Comparison of ENCODE assay signal across 13 cellular contexts in the genomic region with DNA sequence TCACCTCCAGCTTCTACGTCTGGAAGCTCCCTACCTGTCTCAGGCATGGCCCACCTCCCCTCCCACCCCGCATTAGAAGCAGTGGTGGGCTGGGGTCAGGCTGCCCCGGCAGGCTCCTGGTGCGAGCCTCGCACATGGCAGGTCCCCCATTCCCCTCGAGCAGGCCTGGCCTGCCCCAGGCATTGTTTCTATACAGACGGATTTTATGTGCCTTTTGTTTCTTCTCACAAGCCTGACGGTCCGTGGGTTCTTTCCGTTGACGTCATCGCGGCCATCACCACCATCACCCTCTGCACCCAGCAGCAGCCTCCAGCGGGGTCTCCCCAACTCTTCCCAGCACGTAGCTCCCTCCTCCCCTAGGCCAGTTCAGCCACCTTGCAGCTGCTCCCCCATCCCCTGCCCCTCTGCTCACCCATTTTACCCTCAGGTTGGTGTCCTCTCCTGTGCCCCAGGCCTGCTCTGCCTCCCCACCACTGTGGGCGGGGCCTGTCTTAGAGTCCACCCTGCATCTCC. TPM values are rescaled to one million over a fixed set of nuclear protein-coding genes. Genes with fewer than 3 reads are reported as not detected.
A peak's percentile ranks its signal among the peaks of the same experiment; 100 is the strongest.
DNase-seq lines count a peak whose midpoint lies in the region; ATAC-seq and TF ChIP-seq lines count a peak whose summit lies in the region.
"Had no signal": no experiment of that assay in that cellular context is flagged by ENCODE, and none has a peak within 500 bp of the region (broad histone marks: within the 10 kb centered on the region; RNA-seq: fewer than 3 reads in every experiment).

No MANE protein-coding gene starts in this region.

- H4K8ac ChIP-seq in trophoblast cell (ENCODE audit: low read depth, low read length): no peak overlapping the region

- no peak overlapping the region for H2BK120ac ChIP-seq in trophoblast cell (ENCODE audit: insufficient read depth, low read length, poor library complexity)

- no peaks in the 10 kb centered on the region for H3K79me1 ChIP-seq in trophoblast cell (ENCODE audit: low read length)

- no peak overlapping the region for H4K12ac ChIP-seq in trophoblast cell (ENCODE audit: low read depth, low read length)

- H3K36me3 Mint-ChIP-seq in CD4-positive, alpha-beta memory T cell: peaks cover 0 to 32% of the 10 kb centered on the region in 2 donors
- H3K36me3 Mint-ChIP-seq in T-cell: peaks cover 4% of the 10 kb centered on the region

- H3K27me3 ChIP-seq in CD4-positive, alpha-beta memory T cell (ENCODE audit: insufficient read depth, low read length): no peaks in the 10 kb centered on the region
- H3K27me3 ChIP-seq in colonic mucosa: no peaks in the 10 kb centered on the region
- no peaks in the 10 kb centered on the region for H3K27me3 ChIP-seq in trophoblast cell (ENCODE audit: insufficient read depth, low read length)
- H3K27me3 ChIP-seq: MG63, tibial nerve had no signal

- H3K4me2 ChIP-seq in trophoblast cell (ENCODE audit: low read length): no peak overlapping the region

- peak overlapping the region in 2 of 8 donors; percentile 33 to 43 for H3K4me3 Mint-ChIP-seq in CD4-positive, alpha-beta memory T cell
- H3K4me3 Mint-ChIP-seq in T-cell: peak overlapping the region in 2 of 3 donors; percentile 12 to 53

- POLR2A ChIA-PET in CD4-positive, alpha-beta memory T cell (lab: Charles Lee; ENCODE audit: partially characterized antibody): interaction anchor here (1.1 to 3.0 kb wide), 2 partner anchors 22 to 104 kb away, joined by 5 to 16 read pairs; partner anchors contain the start of gene ACSS1
- POLR2A ChIA-PET in T-cell (lab: Charles Lee): interaction anchor here (0.9 to 1.4 kb wide), 2 partner anchors 33 to 103 kb away, joined by 3 to 4 read pairs; no protein-coding TSS in a partner anchor

- H3K18ac ChIP-seq in trophoblast cell (ENCODE audit: low read length): no peak overlapping the region

- no peak overlapping the region for H3K14ac ChIP-seq in trophoblast cell (ENCODE audit: low read length)

- H2AK5ac ChIP-seq in trophoblast cell (ENCODE audit: low read length): no peak overlapping the region

- no CpG with 5 or more reads among the region's 16 CpGs for WGBS in trophoblast cell (ENCODE audit: extremely low coverage, insufficient coverage, insufficient read length)

- no peak overlapping the region for H3K4ac ChIP-seq in trophoblast cell (ENCODE audit: low read depth, low read length)

- no peak overlapping the region for H3K4me3 ChIP-seq in CD4-positive, alpha-beta memory T cell (ENCODE audit: low read length in 2 of 2)
- H3K4me3 ChIP-seq in colonic mucosa: no peak overlapping the region
- H3K4me3 ChIP-seq in trophoblast cell (ENCODE audit: low read depth, low read length): peak overlapping the region; percentile 23
- H3K4me3 ChIP-seq: MG63, tibial nerve had no signal

- ATAC-seq in T-cell (replicated peaks in 1 of 4) (no peak), esophagus mucosa (no peak), left colon (no peak)

- H3K27me3 Mint-ChIP-seq in CD4-positive, alpha-beta memory T cell: no peaks in the 10 kb centered on the region
- no peaks in the 10 kb centered on the region for H3K27me3 Mint-ChIP-seq in T-cell

- no peak overlapping the region for H3K23ac ChIP-seq in trophoblast cell (ENCODE audit: low read length)

- no peak overlapping the region for H2BK5ac ChIP-seq in trophoblast cell (ENCODE audit: low read depth, low read length, poor library complexity)

- H2BK12ac ChIP-seq in trophoblast cell (ENCODE audit: low read length): no peak overlapping the region

- H3K9me3 ChIP-seq in CD4-positive, alpha-beta memory T cell (ENCODE audit: control insufficient read depth in 1 of 2, low read length in 2 of 2): no peaks in the 10 kb centered on the region
- no peaks in the 10 kb centered on the region for H3K9me3 ChIP-seq in colonic mucosa
- H3K9me3 ChIP-seq in trophoblast cell (ENCODE audit: insufficient read depth, low read depth, low read length): peaks cover 2% of the 10 kb centered on the region
- H3K9me3 ChIP-seq: MG63, tibial nerve had no signal

- peaks cover 0 to 2% (median 0%) of the 10 kb centered on the region in 8 donors for H3K9me3 Mint-ChIP-seq in CD4-positive, alpha-beta memory T cell
- H3K9me3 Mint-ChIP-seq in T-cell: peaks cover 0 to under 1% (median 0%) of the 10 kb centered on the region in 3 donors

- peaks cover 14% of the 10 kb centered on the region for H3K36me3 ChIP-seq in CD4-positive, alpha-beta memory T cell (ENCODE audit: insufficient read depth, low read length)
- H3K36me3 ChIP-seq in colonic mucosa (no peaks in the 10 kb centered on the region), trophoblast cell (ENCODE audit: control insufficient read depth in 1 of 2, insufficient read depth in 2 of 2, low read length in 2 of 2) (peaks cover 2 to 5% of the 10 kb centered on the region in 2 experiments)
- H3K36me3 ChIP-seq: MG63 had no signal

- H4K91ac ChIP-seq in trophoblast cell (ENCODE audit: low read depth, low read length): no peak overlapping the region

- H2AFZ ChIP-seq in trophoblast cell (ENCODE audit: insufficient read depth, low read length, poor library complexity): no peak overlapping the region

- H3K4me1 Mint-ChIP-seq in CD4-positive, alpha-beta memory T cell: peaks cover 21 to 66% (median 47%) of the 10 kb centered on the region in 4 donors
- peaks cover 37 to 62% (median 52%) of the 10 kb centered on the region in 3 donors for H3K4me1 Mint-ChIP-seq in T-cell

- intact Hi-C loops in CD4-positive, alpha-beta memory T cell (cut with micrococcal nuclease): no loop called here
- intact Hi-C loops in colonic mucosa (cut with DNase I) (no loop called here), left colon (cut with DNase I, micrococcal nuclease) (no loop called here)

- H3K9ac ChIP-seq in colonic mucosa (ENCODE audit: low read depth in 2 of 2, low read length in 2 of 2): no peak overlapping the region
- no peak overlapping the region for H3K9ac ChIP-seq in trophoblast cell (ENCODE audit: low read length)

- peak overlapping the region in 6 of 7 donors; percentile 61 to 89 (median 75) for H3K27ac Mint-ChIP-seq in CD4-positive, alpha-beta memory T cell
- H3K27ac Mint-ChIP-seq in T-cell: peak overlapping the region; percentile 76 to 81

- no peak for TF ChIP-seq CTCF in colonic mucosa (IDR thresholded peaks at IDR 0.05)

- CTCF ChIA-PET in CD4-positive, alpha-beta memory T cell (lab: Charles Lee; ENCODE audit: partially characterized antibody): interaction anchor here (1.5 to 1.6 kb wide), 2 partner anchors 35 to 225 kb away, joined by 4 to 7 read pairs; no protein-coding TSS in a partner anchor
- CTCF ChIA-PET in T-cell (lab: Charles Lee): interaction anchor here (0.6 to 0.7 kb wide), 2 partner anchors 13 to 35 kb away, joined by 3 read pairs; no protein-coding TSS in a partner anchor

- peak overlapping the region; percentile 15 for H3K27ac ChIP-seq in CD4-positive, alpha-beta memory T cell (ENCODE audit: low read depth, low read length)
- no peak overlapping the region for H3K27ac ChIP-seq in colonic mucosa
- H3K27ac ChIP-seq in trophoblast cell (ENCODE audit: low read depth, low read length): no peak overlapping the region

- peaks cover 42% of the 10 kb centered on the region for H3K4me1 ChIP-seq in CD4-positive, alpha-beta memory T cell (ENCODE audit: insufficient read depth, low read length)
- no peaks in the 10 kb centered on the region for H3K4me1 ChIP-seq in colonic mucosa
- peaks cover 13 to 14% of the 10 kb centered on the region in 2 experiments for H3K4me1 ChIP-seq in trophoblast cell (ENCODE audit: control insufficient read depth in 1 of 2, insufficient read depth in 2 of 2, low read length in 2 of 2)
- H3K4me1 ChIP-seq: tibial nerve had no signal

- DNase-seq in CD4-positive, alpha-beta memory T cell: no peak
- DNase-seq in T-cell (peak in 24 of 34 experiments; percentile 19 to 70 (median 46)), colonic mucosa (peak; percentile 14), trophoblast cell (no peak), SKM-1 treated with dmso at 0.1 percent for 144 hours (lab: John Stamatoyannopoulos, UW; ENCODE audit: unreplicated experiment) (no peak), mesenteric fat pad (ENCODE audit: low spot score) (no peak), left colon (no peak)
- DNase-seq: mesenchymal stem cell, MG63, SHP77 treated with DMSO at 0.1 percent for 48 hours had no signal

- H3K79me2 ChIP-seq in trophoblast cell (ENCODE audit: control insufficient read depth, insufficient read depth, low read length, poor library complexity): no peaks in the 10 kb centered on the region

RNA-seq across cellular contexts. Expression of gene CST7, which starts 4.6 kb away (rescaled TPM):
- 10 to 100 TPM; 23.2 to 23.3 TPM for total RNA-seq in CD4-positive, alpha-beta memory T cell
- 10 to 100 TPM; 57.7 to 62.8 TPM for polyA plus RNA-seq in CD4-positive, alpha-beta memory T cell
- total RNA-seq in T-cell: 10 to 100 TPM; 22.8 to 92.0 (median 46.2) TPM
- total RNA-seq in colonic mucosa: 1 to 10 TPM in 1 of 2 donors, under 1 TPM in 1; 0.47 to 1.1 TPM
- polyA plus RNA-seq in trophoblast cell (2013): 0.74 and 0.86 TPM in 2 replicates
- total RNA-seq in mesenteric fat pad: 11.5 TPM
- 0.32 TPM for total RNA-seq in esophagus mucosa
- 1 to 10 TPM in 1 of 2 donors, under 1 TPM in 1; 0.85 to 1.8 TPM for total RNA-seq in left colon
- total RNA-seq: HT-29 had no signal

RNA-seq across cellular contexts. Expression of gene APMAP, which starts 38.9 kb away (rescaled TPM):
- 10 to 100 TPM; 48.4 to 50.0 TPM for total RNA-seq in CD4-positive, alpha-beta memory T cell
- polyA plus RNA-seq in CD4-positive, alpha-beta memory T cell: 100 to 1,000 TPM in 1 of 2 donors, 10 to 100 TPM in 1; 70.7 to 130 TPM
- 10 to 100 TPM; 32.2 to 53.0 (median 49.8) TPM for total RNA-seq in T-cell
- total RNA-seq in colonic mucosa: 10 to 100 TPM; 43.9 to 63.3 TPM
- 60.5 and 62.0 TPM in 2 replicates for polyA plus RNA-seq in trophoblast cell (2013)
- 166 TPM for total RNA-seq in mesenteric fat pad
- 26.1 TPM for total RNA-seq in esophagus mucosa
- total RNA-seq in left colon: 10 to 100 TPM; 44.5 to 53.4 TPM

Comparison
In these comparisons a context has a peak if more than half of its experiments do, and no peak if none do; other contexts are left out.
1. DNase-seq: peak in T-cell (24 of 34) and colonic mucosa (single experiment); none in CD4-positive, alpha-beta memory T cell (0 of 5), trophoblast cell (0 of 2), SKM-1 treated with dmso at 0.1 percent for 144 hours (single experiment), mesenteric fat pad (single experiment) and left colon (0 of 2).